In the genomic region with DNA sequence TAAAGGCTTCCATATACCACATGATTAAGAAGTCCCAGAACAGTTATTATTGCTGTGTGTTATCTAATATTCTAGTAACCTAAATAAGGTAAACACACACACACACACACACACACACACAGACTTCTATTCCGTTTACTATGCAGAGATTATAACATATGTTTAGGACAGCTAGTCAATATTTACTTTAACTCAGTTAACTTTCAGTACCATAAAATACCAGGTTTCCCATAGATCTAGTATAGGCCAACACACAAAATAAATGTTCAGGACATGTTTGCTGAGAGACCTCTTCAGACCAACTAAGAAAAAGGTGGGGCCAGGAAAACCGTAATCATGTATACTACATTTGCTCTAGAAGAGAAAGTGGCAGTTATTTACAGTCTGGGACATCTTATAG, we compare ENCODE assay signal across 8 cellular contexts.
"Had no signal": no experiment of that assay in that cellular context is flagged by ENCODE, and none has a peak within 500 bp of the region (broad histone marks: within the 10 kb centered on the region; RNA-seq: fewer than 3 reads in every experiment).

No MANE protein-coding gene starts in this region.

- DNase-seq: IMR-90, KBM-7, KG1 had no signal

- H3K4me3 ChIP-seq: K562 had no signal

- FAIRE-seq: HepG2, HTR-8/SVneo, K562 had no signal

- H3K36me3 Mint-ChIP-seq: IgD-negative memory B cell had no signal

- H3K4me1 Mint-ChIP-seq: IgD-negative memory B cell had no signal

- H3K27me3 Mint-ChIP-seq: IgD-negative memory B cell had no signal

- H3K4me3 Mint-ChIP-seq: IgD-negative memory B cell had no signal

- H3K27ac Mint-ChIP-seq: IgD-negative memory B cell had no signal

- ATAC-seq: HepG2, K562 had no signal

- H3K27ac ChIP-seq: HL-60 had no signal
